Comparison of ENCODE assay signal across 11 cellular contexts in the genomic region with DNA sequence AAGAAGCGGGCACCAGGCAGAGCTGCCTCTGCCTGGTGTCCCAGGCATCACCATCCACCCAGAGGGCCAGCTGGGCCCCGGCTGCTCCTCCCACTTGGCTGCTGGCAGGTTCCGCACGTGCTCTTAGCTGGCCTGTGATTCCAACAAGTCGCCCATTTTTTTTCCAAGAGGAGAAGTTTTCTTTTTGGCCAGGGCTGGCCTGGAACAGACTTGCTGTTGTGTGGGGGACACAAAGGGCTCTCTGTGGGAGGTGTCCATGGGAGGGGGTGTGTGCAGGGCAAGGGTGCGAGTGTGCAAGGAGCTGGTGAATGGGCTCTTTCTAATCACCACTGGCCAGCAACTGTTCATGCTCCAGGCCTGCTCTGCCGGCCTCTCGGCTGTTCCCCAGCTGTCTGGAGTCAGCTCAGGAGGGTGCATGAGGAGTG. TPM values are rescaled to one million over a fixed set of nuclear protein-coding genes. Genes with fewer than 3 reads are reported as not detected.
DNase-seq lines count a peak whose midpoint lies in the region; ATAC-seq and TF ChIP-seq lines count a peak whose summit lies in the region.
"Had no signal": no experiment of that assay in that cellular context is flagged by ENCODE, and none has a peak within 500 bp of the region (broad histone marks: within the 10 kb centered on the region; RNA-seq: fewer than 3 reads in every experiment).

No MANE protein-coding gene starts in this region.

- intact Hi-C loops in left ventricle myocardium superior (cut with micrococcal nuclease), result no loop called here
- intact Hi-C loops in posterior cingulate gyrus (cut with DNase I), result loop anchor here (2.0 kb wide), 1 partner anchor 54 kb away; no protein-coding TSS in a partner anchor

- ATAC-seq in left ventricle myocardium superior (peak; percentile 25), HG03378 (IDR thresholded peaks at IDR 0.05; ENCODE audit: unreplicated experiment) (no peak)

- DNase-seq in AG10803 (ENCODE audit: low read depth) (peak; percentile 72), amygdala (lab: John Stamatoyannopoulos, UW) (peak; percentile 40 to 99 (median 94)), left ventricle myocardium superior (peak; percentile 77), posterior cingulate gyrus (peak; percentile 80 to 99 (median 90)), NCI-H146 treated with DMSO at 0.1 percent for 48 hours (lab: John Stamatoyannopoulos, UW; ENCODE audit: unreplicated experiment) (no peak), NCI-H1105 treated with DMSO at 0.1 percent for 48 hours (lab: John Stamatoyannopoulos, UW) (no peak)
- DNase-seq in activated CD8-positive, alpha-beta memory T cell treated with anti-CD3 and anti-CD28 coated beads, Interleukin-2, amount 50 U/mL, for 4 hours, result no peak
- DNase-seq: activated CD4-positive, alpha-beta memory T cell treated with anti-CD3 and anti-CD28 coated beads, Interleukin-2, amount 10 ng/mL, durations not matched to agents 7 days and 5 days; SHP77 had no signal

- H3K4me3 ChIP-seq in AG10803 (ENCODE audit: low read length), result no peak overlapping the region
- H3K4me3 ChIP-seq: BLaER1 had no signal

- TF ChIP-seq CTCF in AG10803 (conservative IDR thresholded peaks at IDR 0.05; ENCODE audit: low read length), result no peak

RNA-seq across cellular contexts. Expression of a gene that starts 7.3 kb away (rescaled TPM):
- 53.9 TPM for total RNA-seq in left ventricle myocardium superior
- total RNA-seq: activated CD4-positive, alpha-beta memory T cell treated with anti-CD3 and anti-CD28 coated beads, Interleukin-2, amount 10 ng/mL, durations not matched to agents 7 days and 5 days had no signal

Comparison
In these comparisons a context has a peak if more than half of its experiments do, and no peak if none do; other contexts are left out.
1. DNase-seq: peak in AG10803 (single experiment), amygdala (56 of 56), left ventricle myocardium superior (single experiment) and posterior cingulate gyrus (10 of 10); none in NCI-H146 treated with DMSO at 0.1 percent for 48 hours (single experiment), NCI-H1105 treated with DMSO at 0.1 percent for 48 hours (single experiment) and activated CD8-positive, alpha-beta memory T cell treated with anti-CD3 and anti-CD28 coated beads, Interleukin-2, amount 50 U/mL, for 4 hours (single experiment).